ENCODE assay signal across 1 cellular context in the genomic region with DNA sequence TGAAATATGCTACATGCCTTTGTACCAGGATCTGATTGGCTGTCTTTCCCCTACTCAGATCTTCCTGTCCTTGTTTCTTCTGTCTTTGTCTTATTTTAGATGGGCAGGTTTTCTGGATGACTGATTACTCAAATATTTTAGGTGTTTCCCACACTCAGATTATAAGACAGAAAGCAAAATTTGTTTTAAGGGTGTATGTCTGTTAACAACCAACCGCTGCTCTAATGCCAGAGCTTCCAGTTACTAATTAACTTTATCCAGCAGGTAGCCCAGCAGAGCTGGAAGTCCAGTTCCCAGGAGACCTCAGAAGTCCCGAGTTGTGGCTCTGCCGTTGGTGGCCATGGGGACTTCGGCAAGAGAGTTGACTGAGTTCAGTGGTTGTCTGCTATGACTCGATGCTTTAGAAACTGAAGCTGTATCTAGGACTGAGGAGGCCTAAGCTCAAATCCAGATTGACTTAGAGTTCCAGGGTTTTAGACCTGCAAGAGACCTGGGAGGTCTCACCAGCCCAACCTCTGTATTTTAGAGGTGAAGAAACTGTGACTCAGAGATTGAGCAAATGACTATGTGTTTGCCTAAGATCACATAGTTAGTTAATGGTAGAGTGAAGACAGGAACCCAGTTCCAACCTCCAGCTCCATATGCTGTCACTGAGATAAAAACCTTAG.
TF ChIP-seq lines count a peak whose summit lies in the region.

No MANE protein-coding gene starts in this region.

TF ChIP-seq in HepG2, 621 proteins besides CTCF, POLR2A, EP300 and RAD21 (continued from another document and continues in another):
- TF ChIP-seq HOXA9 (CRISPR knock-in tag; IDR thresholded peaks at IDR 0.05; ENCODE audit: borderline replicate concordance) (no peak), KDM5A (IDR thresholded peaks at IDR 0.05; ENCODE audit: borderline replicate concordance, low read length) (peak; percentile 22; the same call in 1 of the 2 replicates), SRY (CRISPR knock-in tag; IDR thresholded peaks at IDR 0.05) (no peak), SNAPC2 (CRISPR knock-in tag; IDR thresholded peaks at IDR 0.05) (no peak), RBFOX2 (IDR thresholded peaks at IDR 0.05; ENCODE audit: low read depth, low read length) (no peak), POGZ (CRISPR knock-in tag; IDR thresholded peaks at IDR 0.05) (peak; percentile 79; the same call in 1 of the 2 replicates), RFXANK (CRISPR knock-in tag; IDR thresholded peaks at IDR 0.05) (no peak), ZNF225 (CRISPR knock-in tag; IDR thresholded peaks at IDR 0.05) (no peak), ZNF660 (CRISPR knock-in tag; IDR thresholded peaks at IDR 0.05; ENCODE audit: borderline replicate concordance, low read depth) (no peak), ZNF670 (CRISPR knock-in tag; IDR thresholded peaks at IDR 0.05; ENCODE audit: borderline replicate concordance) (no peak), ZNF484 (CRISPR knock-in tag; IDR thresholded peaks at IDR 0.05; ENCODE audit: borderline replicate concordance, low read depth) (no peak), PPARG (CRISPR knock-in tag; conservative IDR thresholded peaks at IDR 0.05) (0 out of 2 replicates have a peak, but pooled peaks have one; percentile 8), ZNF556 (CRISPR knock-in tag; IDR thresholded peaks at IDR 0.05; ENCODE audit: borderline replicate concordance) (no peak; the same call in 1 of the 2 replicates), AGO2 (optimal IDR thresholded peaks at IDR 0.05; ENCODE audit: low read depth, low read length) (no peak), NFE2L1 (CRISPR knock-in tag; IDR thresholded peaks at IDR 0.05; ENCODE audit: borderline replicate concordance) (no peak), MXD4 (CRISPR knock-in tag; IDR thresholded peaks at IDR 0.05) (no peak), PHF20 (CRISPR knock-in tag; IDR thresholded peaks at IDR 0.05) (no peak), ZNF772 (CRISPR knock-in tag; IDR thresholded peaks at IDR 0.05) (peak; percentile 85), IRX3 (CRISPR knock-in tag; IDR thresholded peaks at IDR 0.05; ENCODE audit: borderline replicate concordance, low read depth) (no peak), FOXA3 (CRISPR knock-in tag; IDR thresholded peaks at IDR 0.05) (peak; percentile 41; the same call in 1 of the 2 replicates), ZNF761 (CRISPR knock-in tag; conservative IDR thresholded peaks at IDR 0.05) (no peak), ZNF792 (CRISPR knock-in tag; IDR thresholded peaks at IDR 0.05) (peak; percentile 70; the same call in 1 of the 2 replicates), CCAR2 (optimal IDR thresholded peaks at IDR 0.05; ENCODE audit: low read depth, low read length) (no peak), RFX1 (IDR thresholded peaks at IDR 0.05) (no peak), ZNF737 (CRISPR knock-in tag; IDR thresholded peaks at IDR 0.05; ENCODE audit: borderline replicate concordance) (no peak), TARDBP (CRISPR knock-in tag; IDR thresholded peaks at IDR 0.05) (no peak), ZMAT5 (CRISPR knock-in tag; IDR thresholded peaks at IDR 0.05; ENCODE audit: borderline replicate concordance, low read depth) (no peak), ZNF530 (CRISPR knock-in tag; IDR thresholded peaks at IDR 0.05; ENCODE audit: low read depth) (no peak), ZNF703 (CRISPR knock-in tag; IDR thresholded peaks at IDR 0.05; ENCODE audit: borderline replicate concordance) (no peak), ZSCAN21 (CRISPR knock-in tag; IDR thresholded peaks at IDR 0.05; ENCODE audit: borderline replicate concordance) (no peak), ZNF280D (CRISPR knock-in tag; IDR thresholded peaks at IDR 0.05) (no peak; the same call in none of the 2 replicates), HOXA7 (CRISPR knock-in tag; IDR thresholded peaks at IDR 0.05) (no peak), BHLHE40 (IDR thresholded peaks at IDR 0.05; ENCODE audit: low read length) (no peak), ATM (IDR thresholded peaks at IDR 0.05; ENCODE audit: borderline replicate concordance) (no peak), MBNL3 (CRISPR knock-in tag; conservative IDR thresholded peaks at IDR 0.05) (no peak), SPEN (CRISPR knock-in tag; IDR thresholded peaks at IDR 0.05; ENCODE audit: low read depth) (0 out of 2 replicates have a peak, but pooled peaks have one; percentile 46), HNRNPH1 (optimal IDR thresholded peaks at IDR 0.05; ENCODE audit: low read depth, low read length) (no peak), ZMYM2 (CRISPR knock-in tag; IDR thresholded peaks at IDR 0.05) (no peak), ZNF775 (CRISPR knock-in tag; IDR thresholded peaks at IDR 0.05; ENCODE audit: borderline replicate concordance) (0 out of 2 replicates have a peak, but pooled peaks have one; percentile 46), ZXDC (CRISPR knock-in tag; IDR thresholded peaks at IDR 0.05) (no peak), TEAD3 (CRISPR knock-in tag; optimal IDR thresholded peaks at IDR 0.05; ENCODE audit: borderline replicate concordance) (no peak), ZNF235 (CRISPR knock-in tag; IDR thresholded peaks at IDR 0.05; ENCODE audit: borderline replicate concordance) (no peak), TAF15 (IDR thresholded peaks at IDR 0.05; ENCODE audit: low read depth, low read length, poor library complexity, severe bottlenecking) (no peak), ZMAT3 (CRISPR knock-in tag; conservative IDR thresholded peaks at IDR 0.05) (no peak; the same call in 1 of the 2 replicates), NCOA5 (CRISPR knock-in tag; IDR thresholded peaks at IDR 0.05) (no peak), SIN3B (IDR thresholded peaks at IDR 0.05; ENCODE audit: low read length) (no peak), HOMEZ (CRISPR knock-in tag; IDR thresholded peaks at IDR 0.05; ENCODE audit: low read depth) (peak; percentile 60), NFKBIZ (CRISPR knock-in tag; IDR thresholded peaks at IDR 0.05) (no peak), ZNF607 (CRISPR knock-in tag; IDR thresholded peaks at IDR 0.05; ENCODE audit: borderline replicate concordance) (no peak)
- TF ChIP-seq, protein P1, sequence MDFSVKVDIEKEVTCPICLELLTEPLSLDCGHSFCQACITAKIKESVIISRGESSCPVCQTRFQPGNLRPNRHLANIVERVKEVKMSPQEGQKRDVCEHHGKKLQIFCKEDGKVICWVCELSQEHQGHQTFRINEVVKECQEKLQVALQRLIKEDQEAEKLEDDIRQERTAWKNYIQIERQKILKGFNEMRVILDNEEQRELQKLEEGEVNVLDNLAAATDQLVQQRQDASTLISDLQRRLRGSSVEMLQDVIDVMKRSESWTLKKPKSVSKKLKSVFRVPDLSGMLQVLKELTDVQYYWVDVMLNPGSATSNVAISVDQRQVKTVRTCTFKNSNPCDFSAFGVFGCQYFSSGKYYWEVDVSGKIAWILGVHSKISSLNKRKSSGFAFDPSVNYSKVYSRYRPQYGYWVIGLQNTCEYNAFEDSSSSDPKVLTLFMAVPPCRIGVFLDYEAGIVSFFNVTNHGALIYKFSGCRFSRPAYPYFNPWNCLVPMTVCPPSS (IDR thresholded peaks at IDR 0.05), result no peak
- TF ChIP-seq, protein P2, sequence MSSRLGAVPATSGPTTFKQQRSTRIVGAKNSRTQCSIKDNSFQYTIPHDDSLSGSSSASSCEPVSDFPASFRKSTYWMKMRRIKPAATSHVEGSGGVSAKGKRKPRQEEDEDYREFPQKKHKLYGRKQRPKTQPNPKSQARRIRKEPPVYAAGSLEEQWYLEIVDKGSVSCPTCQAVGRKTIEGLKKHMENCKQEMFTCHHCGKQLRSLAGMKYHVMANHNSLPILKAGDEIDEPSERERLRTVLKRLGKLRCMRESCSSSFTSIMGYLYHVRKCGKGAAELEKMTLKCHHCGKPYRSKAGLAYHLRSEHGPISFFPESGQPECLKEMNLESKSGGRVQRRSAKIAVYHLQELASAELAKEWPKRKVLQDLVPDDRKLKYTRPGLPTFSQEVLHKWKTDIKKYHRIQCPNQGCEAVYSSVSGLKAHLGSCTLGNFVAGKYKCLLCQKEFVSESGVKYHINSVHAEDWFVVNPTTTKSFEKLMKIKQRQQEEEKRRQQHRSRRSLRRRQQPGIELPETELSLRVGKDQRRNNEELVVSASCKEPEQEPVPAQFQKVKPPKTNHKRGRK (CRISPR knock-in tag; IDR thresholded peaks at IDR 0.05), result no peak
- TF ChIP-seq, protein P3, sequence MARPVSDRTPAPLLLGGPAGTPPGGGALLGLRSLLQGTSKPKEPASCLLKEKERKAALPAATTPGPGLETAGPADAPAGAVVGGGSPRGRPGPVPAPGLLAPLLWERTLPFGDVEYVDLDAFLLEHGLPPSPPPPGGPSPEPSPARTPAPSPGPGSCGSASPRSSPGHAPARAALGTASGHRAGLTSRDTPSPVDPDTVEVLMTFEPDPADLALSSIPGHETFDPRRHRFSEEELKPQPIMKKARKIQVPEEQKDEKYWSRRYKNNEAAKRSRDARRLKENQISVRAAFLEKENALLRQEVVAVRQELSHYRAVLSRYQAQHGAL (CRISPR knock-in tag; IDR thresholded peaks at IDR 0.05; ENCODE audit: not compliant biosample characterization), result no peak
- TF ChIP-seq, protein P4, sequence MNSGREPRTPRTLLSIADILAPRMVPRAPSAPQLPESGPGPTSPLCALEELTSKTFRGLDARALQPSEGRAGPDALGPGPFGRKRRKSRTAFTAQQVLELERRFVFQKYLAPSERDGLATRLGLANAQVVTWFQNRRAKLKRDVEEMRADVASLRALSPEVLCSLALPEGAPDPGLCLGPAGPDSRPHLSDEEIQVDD (CRISPR knock-in tag; IDR thresholded peaks at IDR 0.05; ENCODE audit: borderline replicate concordance), result no peak
- TF ChIP-seq, protein P5, sequence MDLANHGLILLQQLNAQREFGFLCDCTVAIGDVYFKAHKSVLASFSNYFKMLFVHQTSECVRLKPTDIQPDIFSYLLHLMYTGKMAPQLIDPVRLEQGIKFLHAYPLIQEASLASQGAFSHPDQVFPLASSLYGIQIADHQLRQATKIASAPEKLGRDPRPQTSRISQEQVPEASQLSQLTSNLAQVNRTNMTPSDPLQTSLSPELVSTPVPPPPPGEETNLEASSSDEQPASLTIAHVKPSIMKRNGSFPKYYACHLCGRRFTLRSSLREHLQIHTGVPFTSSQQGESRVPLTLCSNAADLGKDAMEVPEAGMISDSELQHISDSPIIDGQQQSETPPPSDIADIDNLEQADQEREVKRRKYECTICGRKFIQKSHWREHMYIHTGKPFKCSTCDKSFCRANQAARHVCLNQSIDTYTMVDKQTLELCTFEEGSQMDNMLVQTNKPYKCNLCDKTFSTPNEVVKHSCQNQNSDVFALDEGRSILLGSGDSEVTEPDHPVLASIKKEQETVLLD (CRISPR knock-in tag; IDR thresholded peaks at IDR 0.05; ENCODE audit: low read depth), result no peak
